In genomic region chr3:32960404-32961160, GRCh38 we compare ENCODE assay signal across 20 cellular contexts. TPM values are rescaled to one million over a fixed set of nuclear protein-coding genes. Genes with fewer than 3 reads are reported as not detected.
DNase-seq lines count a peak whose midpoint lies in the region; ATAC-seq and TF ChIP-seq lines count a peak whose summit lies in the region.
"Had no signal": no experiment of that assay in that cellular context is flagged by ENCODE, and none has a peak within 500 bp of the region (broad histone marks: within the 10 kb centered on the region; RNA-seq: fewer than 3 reads in every experiment).

No MANE protein-coding gene starts in this region.

- DNase-seq in activated CD4-positive, alpha-beta T cell treated with anti-CD3 and anti-CD28 coated beads, Interleukin-2, amount 10 ng/mL, durations not matched to agents 24 days and 14 days, result no peak
- DNase-seq in activated CD4-positive, alpha-beta T cell treated with anti-CD3 and anti-CD28 coated beads for 48 hours, result no peak
- DNase-seq in T-helper 17 cell (no peak), GDM1 (lab: John Stamatoyannopoulos, UW) (no peak), left lobe of liver (ENCODE audit: low spot score) (no peak), UCSD-AML1 (lab: John Stamatoyannopoulos, UW; ENCODE audit: unreplicated experiment) (no peak)
- DNase-seq: activated naive CD8-positive, alpha-beta T cell treated with anti-CD3 and anti-CD28 coated beads, Interleukin-2, amount 10 ng/mL, durations not matched to agents 7 days and 5 days; lower lobe of right lung; NCI-H187; SIG-M5; small intestine had no signal

- no peak overlapping the region for H3K9ac ChIP-seq in parathyroid adenoma
- H3K9ac ChIP-seq: neural progenitor cell had no signal

- peaks cover 46% of the 10 kb centered on the region for H3K4me1 Mint-ChIP-seq in activated CD4-positive, alpha-beta T cell treated with anti-CD3 and anti-CD28 coated beads, Interleukin-2, amount 10 ng/mL, durations not matched to agents 24 days and 14 days
- H3K4me1 Mint-ChIP-seq in T-helper 17 cell, result peaks cover 40% of the 10 kb centered on the region
- H3K4me1 Mint-ChIP-seq: neural progenitor cell had no signal

- H3K9me3 Mint-ChIP-seq in activated CD4-positive, alpha-beta T cell treated with anti-CD3 and anti-CD28 coated beads, Interleukin-2, amount 10 ng/mL, durations not matched to agents 24 days and 14 days, result peaks cover 10% of the 10 kb centered on the region

- no peaks in the 10 kb centered on the region for H3K79me2 ChIP-seq in parathyroid adenoma

- intact Hi-C loops in activated CD4-positive, alpha-beta T cell treated with anti-CD3 and anti-CD28 coated beads, Interleukin-2, amount 10 ng/mL, durations not matched to agents 24 days and 14 days (cut with micrococcal nuclease), result loop anchor here (1.0 to 10.0 kb wide), 8 partner anchors 9 to 1426 kb away; partner anchors contain the start of genes CCR4 and STT3B

- no peak overlapping the region for H3K4me3 ChIP-seq in parathyroid adenoma (ENCODE audit: low read depth, low read length)
- H3K4me3 ChIP-seq: lower lobe of right lung, neural progenitor cell, tibial nerve had no signal

- H3K27ac Mint-ChIP-seq in activated CD4-positive, alpha-beta T cell treated with anti-CD3 and anti-CD28 coated beads, Interleukin-2, amount 10 ng/mL, durations not matched to agents 24 days and 14 days, result peak overlapping the region; percentile 96
- H3K27ac Mint-ChIP-seq in T-helper 17 cell, result peak overlapping the region; percentile 99
- H3K27ac Mint-ChIP-seq: neural progenitor cell had no signal

- peaks cover 4% of the 10 kb centered on the region for H3K9me3 ChIP-seq in T-helper 17 cell (ENCODE audit: control insufficient read depth, low read length, poor library complexity, severe bottlenecking)
- no peaks in the 10 kb centered on the region for H3K9me3 ChIP-seq in parathyroid adenoma (ENCODE audit: control insufficient read depth, low read length)

- no peaks in the 10 kb centered on the region for H3K36me3 ChIP-seq in parathyroid adenoma (ENCODE audit: control insufficient read depth, insufficient read depth, low read length)
- H3K36me3 ChIP-seq: lower lobe of right lung, neural progenitor cell, tibial nerve had no signal

- H3K4me3 Mint-ChIP-seq in activated CD4-positive, alpha-beta T cell treated with anti-CD3 and anti-CD28 coated beads, Interleukin-2, amount 10 ng/mL, durations not matched to agents 24 days and 14 days, result peak overlapping the region; percentile 68
- H3K4me3 Mint-ChIP-seq in T-helper 17 cell, result peak overlapping the region; percentile 33
- H3K4me3 Mint-ChIP-seq: activated naive CD8-positive, alpha-beta T cell treated with anti-CD3 and anti-CD28 coated beads, Interleukin-2, amount 10 ng/mL, durations not matched to agents 7 days and 5 days; neural progenitor cell had no signal

- peak overlapping the region; percentile 61 for H2AFZ ChIP-seq in parathyroid adenoma
- H2AFZ ChIP-seq: neural progenitor cell had no signal

- H3K4me1 ChIP-seq in parathyroid adenoma, result peaks cover 9% of the 10 kb centered on the region
- H3K4me1 ChIP-seq: lower lobe of right lung, tibial nerve had no signal

- H3K27ac ChIP-seq in parathyroid adenoma, result peak overlapping the region; percentile 25
- H3K27ac ChIP-seq: lower lobe of right lung, neural progenitor cell, tibial nerve, VCaP had no signal

- no peak for TF ChIP-seq CTCF in parathyroid adenoma (IDR thresholded peaks at IDR 0.05)

- peak; percentile 53 for ATAC-seq in HG02588 (IDR thresholded peaks at IDR 0.05; ENCODE audit: unreplicated experiment)
- peak; percentile 35 for ATAC-seq in T-helper 17 cell
- ATAC-seq in left lobe of liver, result no peak

- H3K27me3 Mint-ChIP-seq in activated CD4-positive, alpha-beta T cell treated with anti-CD3 and anti-CD28 coated beads, Interleukin-2, amount 10 ng/mL, durations not matched to agents 24 days and 14 days, result no peaks in the 10 kb centered on the region
- no peaks in the 10 kb centered on the region for H3K27me3 Mint-ChIP-seq in T-helper 17 cell

- no peaks in the 10 kb centered on the region for H3K27me3 ChIP-seq in parathyroid adenoma (ENCODE audit: control insufficient read depth, insufficient read depth, low read length)
- H3K27me3 ChIP-seq: neural progenitor cell, tibial nerve had no signal

- H3K36me3 Mint-ChIP-seq in activated CD4-positive, alpha-beta T cell treated with anti-CD3 and anti-CD28 coated beads, Interleukin-2, amount 10 ng/mL, durations not matched to agents 24 days and 14 days (ENCODE audit: low read depth), result peaks cover 36% of the 10 kb centered on the region
- peaks cover 7% of the 10 kb centered on the region for H3K36me3 Mint-ChIP-seq in T-helper 17 cell (ENCODE audit: low read depth)

- no peak overlapping the region for H3K4me2 ChIP-seq in parathyroid adenoma (ENCODE audit: low read length)
- H3K4me2 ChIP-seq: neural progenitor cell had no signal

RNA-seq across cellular contexts. Expression of gene CCR4, which starts 9.1 kb away (rescaled TPM):
- total RNA-seq in activated CD4-positive, alpha-beta T cell treated with anti-CD3 and anti-CD28 coated beads, Interleukin-2, amount 10 ng/mL, durations not matched to agents 24 days and 14 days, result 86.6 and 88.9 TPM in 2 replicates
- 100 to 1,000 TPM; 117 to 149 TPM for total RNA-seq in T-helper 17 cell
- total RNA-seq in left lobe of liver, result 0.33 TPM
- total RNA-seq: A172, chondrocyte, epithelial cell of proximal tubule, LHCN-M2 had no signal

Comparison
In these comparisons a context has a peak if more than half of its experiments do, and no peak if none do; other contexts are left out.
1. RNA of gene CCR4, which starts 9.1 kb away (total RNA-seq): 117 to 149 TPM in T-helper 17 cell and 86.6 to 88.9 TPM in activated CD4-positive, alpha-beta T cell treated with anti-CD3 and anti-CD28 coated beads, Interleukin-2, amount 10 ng/mL, durations not matched to agents 24 days and 14 days; 0.33 TPM in left lobe of liver (single experiment); every median in the first group is over 10 times any median in the second.